ENCODE assay signal across 1 cellular context in genomic region chr14:95299271-95299670, GRCh38.
TF ChIP-seq lines count a peak whose summit lies in the region.

No MANE protein-coding gene starts in this region.

TF ChIP-seq in H1, 55 proteins besides CTCF, POLR2A, EP300 and RAD21:
- no peak for TF ChIP-seq TAF7 (optimal IDR thresholded peaks at IDR 0.05; ENCODE audit: borderline replicate concordance, low read depth, low read length)
- no peak for TF ChIP-seq YY1 (IDR thresholded peaks at IDR 0.05; ENCODE audit: low read depth, low read length)
- TF ChIP-seq ZNF274 (IDR thresholded peaks at IDR 0.05; ENCODE audit: borderline replicate concordance, extremely low read depth, low read length) = no peak
- TF ChIP-seq MAFK (IDR thresholded peaks at IDR 0.05; ENCODE audit: low read depth, low read length) = no peak
- no peak for TF ChIP-seq CHD2 (IDR thresholded peaks at IDR 0.05; ENCODE audit: low read length)
- no peak for TF ChIP-seq TAF1 (IDR thresholded peaks at IDR 0.05; ENCODE audit: low read depth, low read length)
- TF ChIP-seq ATF3 (IDR thresholded peaks at IDR 0.05; ENCODE audit: insufficient read depth, low read depth, low read length) = no peak
- TF ChIP-seq BCL11A (IDR thresholded peaks at IDR 0.05; ENCODE audit: low read depth in 2 of 2, low read length in 2 of 2) = no peak
- TF ChIP-seq NRF1 (IDR thresholded peaks at IDR 0.05; ENCODE audit: low read depth, low read length) = no peak
- no peak for TF ChIP-seq ATF2 (IDR thresholded peaks at IDR 0.05; ENCODE audit: low read length)
- no peak for TF ChIP-seq HDAC6 (IDR thresholded peaks at IDR 0.05; ENCODE audit: low read depth, low read length)
- TF ChIP-seq RBBP5 (IDR thresholded peaks at IDR 0.05; ENCODE audit: borderline replicate concordance, low read depth, low read length) = no peak
- no peak for TF ChIP-seq SUZ12 (IDR thresholded peaks at IDR 0.05; ENCODE audit: low read length)
- TF ChIP-seq ASH2L (IDR thresholded peaks at IDR 0.05; ENCODE audit: low read length) = no peak
- TF ChIP-seq RNF2 (IDR thresholded peaks at IDR 0.05; ENCODE audit: borderline replicate concordance, low read depth, low read length, missing control alignments, poor library complexity, severe bottlenecking) = no peak
- TF ChIP-seq HDAC2 (IDR thresholded peaks at IDR 0.05; ENCODE audit: borderline replicate concordance in 1 of 2, low read depth in 2 of 2, low read length in 2 of 2) = no peak
- TF ChIP-seq POLR2AphosphoS5 (IDR thresholded peaks at IDR 0.05; ENCODE audit: low read depth, low read length) = no peak
